9 cellular contexts compared by ENCODE assay signal in genomic region chr11:135017296-135017695, GRCh38.
"Had no signal": no experiment of that assay in that cellular context is flagged by ENCODE, and none has a peak within 500 bp of the region (broad histone marks: within the 10 kb centered on the region; RNA-seq: fewer than 3 reads in every experiment).

No MANE protein-coding gene starts in this region.

- H3K9ac ChIP-seq: KMS-11 had no signal

- H3K27ac ChIP-seq: KMS-11 had no signal

- DNase-seq: GOT3, HFFc6, KBM-7 had no signal

- H3K36me3 ChIP-seq: HAP-1 had no signal

- ATAC-seq: HCT116, HepG2 had no signal

- H3K36me3 Mint-ChIP-seq: IgD-negative memory B cell had no signal

- FAIRE-seq: H54, HepG2 had no signal

- H3K4me1 ChIP-seq: HAP-1 had no signal

- H3K4me2 ChIP-seq: KMS-11 had no signal

- H3K9me3 ChIP-seq: HAP-1 had no signal

- H3K27ac Mint-ChIP-seq: HFFc6, IgD-negative memory B cell had no signal

- H3K4me3 ChIP-seq: HAP-1 had no signal

- H3K4me3 Mint-ChIP-seq: HFFc6, IgD-negative memory B cell had no signal
